Comparison of ENCODE assay signal across 8 cellular contexts in genomic region chr2:182866461-182867369, GRCh38. TPM values are rescaled to one million over a fixed set of nuclear protein-coding genes. Genes with fewer than 3 reads are reported as not detected.
A peak's percentile ranks its signal among the peaks of the same experiment; 100 is the strongest.
DNase-seq lines count a peak whose midpoint lies in the region; ATAC-seq and TF ChIP-seq lines count a peak whose summit lies in the region.

A gene with protein sequence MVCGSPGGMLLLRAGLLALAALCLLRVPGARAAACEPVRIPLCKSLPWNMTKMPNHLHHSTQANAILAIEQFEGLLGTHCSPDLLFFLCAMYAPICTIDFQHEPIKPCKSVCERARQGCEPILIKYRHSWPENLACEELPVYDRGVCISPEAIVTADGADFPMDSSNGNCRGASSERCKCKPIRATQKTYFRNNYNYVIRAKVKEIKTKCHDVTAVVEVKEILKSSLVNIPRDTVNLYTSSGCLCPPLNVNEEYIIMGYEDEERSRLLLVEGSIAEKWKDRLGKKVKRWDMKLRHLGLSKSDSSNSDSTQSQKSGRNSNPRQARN (minus strand): TSS chr2:182866637. CDS start chr2:182866552, 85 bp downstream.

- intact Hi-C loops in thyroid gland (cut with DNase I): no loop called here

- peak within 1 kb of the TSS in 1 of 3 donors; percentile 27 for H3K4me3 ChIP-seq in thyroid gland (replicated peaks in 1 of 3)

- no peak for TF ChIP-seq POLR2A in thyroid gland (IDR thresholded peaks at IDR 0.05)

- H3K9me3 Mint-ChIP-seq in endothelial cell (ENCODE audit: unreplicated experiment) (no peaks in the 10 kb centered on the region), memory B cell (no peaks in the 10 kb centered on the region)

- H3K36me3 Mint-ChIP-seq in endothelial cell (ENCODE audit: low read depth, unreplicated experiment): peaks cover 12% of the 10 kb centered on the region
- no peaks in the 10 kb centered on the region for H3K36me3 Mint-ChIP-seq in memory B cell

- ATAC-seq in SK-N-SH treated with all-trans-retinoic acid at 6 μM for 48 hours (peak; percentile 93), memory B cell (ENCODE audit: low read depth) (peak; percentile 12)

- peak; percentile 48 for DNase-seq in activated CD8-positive, alpha-beta memory T cell treated with anti-CD3 and anti-CD28 coated beads, Interleukin-2, amount 50 U/mL, for 48 hours
- DNase-seq in activated CD8-positive, alpha-beta memory T cell treated with anti-CD3 and anti-CD28 coated beads for 24 hours: no peak
- DNase-seq in endothelial cell (ENCODE audit: low spot score) (peak; percentile 62), memory B cell (ENCODE audit: low spot score in 2 of 2) (peak in 1 of 2 donors; percentile 10), thyroid gland (peak; percentile 31 to 41), middle frontal gyrus (ENCODE audit: extremely low spot score, low spot score) (no peak), activated gamma-delta T cell (lab: John Stamatoyannopoulos, UW) (no peak)

- H3K27ac ChIP-seq in thyroid gland: peak within 1 kb of the TSS in 2 of 3 donors; percentile 13 to 30

- 2% methylated on average over 44 to 50 of the region's 55 CpGs for WGBS in thyroid gland, 2 donors

- H3K9me3 ChIP-seq in thyroid gland: no peaks in the 10 kb centered on the region

- peak within 1 kb of the TSS; percentile 96 for H3K4me3 Mint-ChIP-seq in endothelial cell (ENCODE audit: unreplicated experiment)
- peak within 1 kb of the TSS; percentile 84 for H3K4me3 Mint-ChIP-seq in memory B cell

- H3K27ac Mint-ChIP-seq in endothelial cell (ENCODE audit: unreplicated experiment): peak within 1 kb of the TSS; percentile 82
- H3K27ac Mint-ChIP-seq in memory B cell: no peak within 1 kb of the TSS

- no peaks in the 10 kb centered on the region for H3K27me3 ChIP-seq in thyroid gland

- no peak for TF ChIP-seq CTCF in endothelial cell (IDR thresholded peaks at IDR 0.05; ENCODE audit: unreplicated experiment)
- TF ChIP-seq CTCF in thyroid gland (IDR thresholded peaks at IDR 0.05): no peak

- H3K27me3 Mint-ChIP-seq in endothelial cell (ENCODE audit: unreplicated experiment) (peaks cover 5% of the 10 kb centered on the region), memory B cell (peaks cover 18% of the 10 kb centered on the region)

- H3K4me1 Mint-ChIP-seq in endothelial cell (ENCODE audit: unreplicated experiment) (peaks cover 49% of the 10 kb centered on the region), memory B cell (peaks cover 12% of the 10 kb centered on the region)

- peaks cover 16% of the 10 kb centered on the region in 2 donors for H3K4me1 ChIP-seq in thyroid gland

- no peaks in the 10 kb centered on the region for H3K36me3 ChIP-seq in thyroid gland

TF ChIP-seq in SK-N-SH treated with all-trans-retinoic acid at 6 μM for 48 hours, 23 proteins besides CTCF, POLR2A, EP300 and RAD21:
- TF ChIP-seq SNAI2 (CRISPR knock-in tag; IDR thresholded peaks at IDR 0.05) (no peak), ZC3H10 (CRISPR knock-in tag; IDR thresholded peaks at IDR 0.05) (no peak), PATZ1 (CRISPR knock-in tag; IDR thresholded peaks at IDR 0.05; ENCODE audit: borderline replicate concordance) (no peak), ZFP3 (CRISPR knock-in tag; IDR thresholded peaks at IDR 0.05) (no peak), ISL1 (CRISPR knock-in tag; IDR thresholded peaks at IDR 0.05) (no peak), TSHZ2 (CRISPR knock-in tag; IDR thresholded peaks at IDR 0.05) (no peak), TOX (CRISPR knock-in tag; IDR thresholded peaks at IDR 0.05; ENCODE audit: borderline replicate concordance) (no peak), TCF4 (CRISPR knock-in tag; IDR thresholded peaks at IDR 0.05; ENCODE audit: borderline replicate concordance) (no peak), BACH2 (CRISPR knock-in tag; IDR thresholded peaks at IDR 0.05; ENCODE audit: borderline replicate concordance) (no peak), CREB5 (CRISPR knock-in tag; IDR thresholded peaks at IDR 0.05; ENCODE audit: low read depth) (no peak), CSDC2 (CRISPR knock-in tag; IDR thresholded peaks at IDR 0.05) (no peak), ZNF565 (CRISPR knock-in tag; conservative IDR thresholded peaks at IDR 0.05; ENCODE audit: low read depth) (no peak), GLIS3 (CRISPR knock-in tag; IDR thresholded peaks at IDR 0.05) (no peak), OSR1 (CRISPR knock-in tag; IDR thresholded peaks at IDR 0.05) (no peak)

RNA-seq across cellular contexts. Expression of the gene that starts here (rescaled TPM):
- 90.8 TPM for total RNA-seq in endothelial cell (ENCODE audit: unreplicated experiment)
- 1 to 10 TPM; 1.1 to 6.0 (median 3.1) TPM for total RNA-seq in thyroid gland

Comparison
In these comparisons a context has a peak if more than half of its experiments do, and no peak if none do; other contexts are left out.
1. RNA of the gene that starts here (total RNA-seq): 90.8 TPM in endothelial cell (single experiment); 1.1 to 6.0 TPM in thyroid gland; every median in the first group is over 10 times any median in the second.
2. DNase-seq: peak in activated CD8-positive, alpha-beta memory T cell treated with anti-CD3 and anti-CD28 coated beads, Interleukin-2, amount 50 U/mL, for 48 hours (single experiment), endothelial cell (single experiment) and thyroid gland (2 of 2); none in activated CD8-positive, alpha-beta memory T cell treated with anti-CD3 and anti-CD28 coated beads for 24 hours (single experiment), middle frontal gyrus (single experiment) and activated gamma-delta T cell (single experiment).